ENCODE assay signal across 8 cellular contexts in genomic region chr17:29180051-29180787, GRCh38. TPM values are rescaled to one million over a fixed set of nuclear protein-coding genes. Genes with fewer than 3 reads are reported as not detected.
A peak's percentile ranks its signal among the peaks of the same experiment; 100 is the strongest.
DNase-seq lines count a peak whose midpoint lies in the region; ATAC-seq and TF ChIP-seq lines count a peak whose summit lies in the region.

Gene MYO18A, minus strand, starts transcription at chr17:29180398. Its CDS starts 13,458 bp downstream, at chr17:29166940.

- H3K36me3 Mint-ChIP-seq in naive thymus-derived CD8-positive, alpha-beta T cell: no peaks in the 10 kb centered on the region

- H3K27ac Mint-ChIP-seq in naive thymus-derived CD8-positive, alpha-beta T cell: peak within 1 kb of the TSS in 8 of 10 donors; percentile 29 to 81 (median 42)

- H3K4me1 Mint-ChIP-seq in naive thymus-derived CD8-positive, alpha-beta T cell: peaks cover 9 to 29% (median 27%) of the 10 kb centered on the region in 4 donors

- H3K4me1 ChIP-seq in HUES64 (ENCODE audit: insufficient read depth, low read length): peaks cover 25% of the 10 kb centered on the region

- no peak within 1 kb of the TSS; the same call in 1 of the 2 replicates for H3K27ac ChIP-seq in HUES64 (ENCODE audit: low read depth, low read length)

- peaks cover 15% of the 10 kb centered on the region for H3K27me3 ChIP-seq in HUES64 (ENCODE audit: insufficient read depth, low read length)

- POLR2A ChIA-PET in naive thymus-derived CD8-positive, alpha-beta T cell (lab: Charles Lee): interaction anchor here (0.6 to 7.2 kb wide), 7 partner anchors 31 to 229 kb away, joined by 3 to 64 read pairs (median 7); partner anchors contain the start of genes NUFIP2 and PHF12

- no peaks in the 10 kb centered on the region for H3K9me3 Mint-ChIP-seq in naive thymus-derived CD8-positive, alpha-beta T cell

- peak; percentile 57 for ATAC-seq in GM21367 (IDR thresholded peaks at IDR 0.05; ENCODE audit: unreplicated experiment)
- ATAC-seq in naive thymus-derived CD8-positive, alpha-beta T cell: peak; percentile 87 to 88

- H3K27me3 Mint-ChIP-seq in naive thymus-derived CD8-positive, alpha-beta T cell: no peaks in the 10 kb centered on the region

- WGBS in HUES64: 2% methylated on average over 69 of the region's 75 CpGs

- TF ChIP-seq CTCF in fibroblast of mammary gland (conservative IDR thresholded peaks at IDR 0.05; ENCODE audit: control insufficient read depth, insufficient read depth, low read depth, low read length): no peak

- 0 out of 2 replicates have a peak within 1 kb of the TSS, but pooled peaks have one; percentile 46 for H3K9ac ChIP-seq in HUES64 (ENCODE audit: low read depth, low read length)

- H3K9me3 ChIP-seq in HUES64 (ENCODE audit: insufficient read depth, low read depth, low read length): no peaks in the 10 kb centered on the region; the same call in 1 of the 2 replicates

- H3K4me3 ChIP-seq in HUES64 (ENCODE audit: low read length) (peak within 1 kb of the TSS; percentile 66), fibroblast of mammary gland (ENCODE audit: control insufficient read depth, low read depth, low read length) (peak within 1 kb of the TSS; percentile 50)

- no peaks in the 10 kb centered on the region for H3K36me3 ChIP-seq in HUES64 (ENCODE audit: insufficient read depth, low read length)

- peak; percentile 61 for DNase-seq in COR-L47 (lab: John Stamatoyannopoulos, UW)
- peak; percentile 80 for DNase-seq in RKO (ENCODE audit: low spot score)
- peak; percentile 57 to 68 for DNase-seq in activated T-helper 1 cell treated with anti-CD3 and anti-CD28 coated beads, Interleukin-2, amount 50 U/mL, for 16 hours (ENCODE audit: low read depth in 1 of 2, low spot score in 1 of 2)
- DNase-seq in fibroblast of mammary gland (ENCODE audit: low read depth): peak; percentile 64
- DNase-seq in naive thymus-derived CD8-positive, alpha-beta T cell: peak; percentile 56 to 81 (median 75)
- DNase-seq in stimulated activated naive CD4-positive, alpha-beta T cell (lab: John Stamatoyannopoulos, UW): peak; percentile 38 to 74 (median 70)

- H3K4me3 Mint-ChIP-seq in naive thymus-derived CD8-positive, alpha-beta T cell: peak within 1 kb of the TSS; percentile 38 to 80 (median 60)

RNA-seq across cellular contexts. Expression of gene MYO18A, which starts in this region (rescaled TPM):
- 12.7 TPM for polyA plus RNA-seq in HUES64 (2013, experiment 1 of 2)
- 16.9 TPM for polyA plus RNA-seq in HUES64 (2013, experiment 2 of 2)
- total RNA-seq in naive thymus-derived CD8-positive, alpha-beta T cell: 10 to 100 TPM; 63.6 to 69.3 TPM
- polyA plus RNA-seq in naive thymus-derived CD8-positive, alpha-beta T cell: 10 to 100 TPM in 1 of 3 donors, 1 to 10 TPM in 2; 4.6 to 12.6 (median 5.9) TPM
